In genomic region chr1:1117469-1117831, GRCh38 we compare ENCODE assay signal across 12 cellular contexts. TPM values are rescaled to one million over a fixed set of nuclear protein-coding genes. Genes with fewer than 3 reads are reported as not detected.
DNase-seq lines count a peak whose midpoint lies in the region; ATAC-seq, FAIRE-seq and TF ChIP-seq lines count a peak whose summit lies in the region.
"Had no signal": no experiment of that assay in that cellular context is flagged by ENCODE, and none has a peak within 500 bp of the region (broad histone marks: within the 10 kb centered on the region; RNA-seq: fewer than 3 reads in every experiment).

No MANE protein-coding gene starts in this region.

- H3K4me2 ChIP-seq in K562 (ENCODE audit: insufficient read depth, low read length), result no peak overlapping the region
- H3K4me2 ChIP-seq in neuronal stem cell (ENCODE audit: insufficient read depth, low read length, poor library complexity, severe bottlenecking), result no peak overlapping the region

- H3K79me2 ChIP-seq in K562 (ENCODE audit: control insufficient read depth, insufficient read depth, low read length), result peaks cover 27% of the 10 kb centered on the region

- POLR2A ChIA-PET in K562 (lab: Yijun Ruan, JAX), result interaction anchor here (0.6 kb wide), 1 partner anchor 115 kb away, joined by 3 read pairs; the partner anchor contains the start of gene B3GALT6

- H2BK15ac ChIP-seq in neuronal stem cell (ENCODE audit: low read length), result no peak overlapping the region

- no peak overlapping the region for H4K91ac ChIP-seq in neuronal stem cell (ENCODE audit: low read depth, low read length, poor library complexity)

- H2BK5ac ChIP-seq in neuronal stem cell (ENCODE audit: low read length), result no peak overlapping the region

- H3K23ac ChIP-seq in neuronal stem cell (ENCODE audit: low read depth, low read length, poor library complexity), result peak overlapping the region; percentile 20

- in situ Hi-C loops in KBM-7 (cut with MboI; ENCODE audit: low pct_unique_long_range_greater_than_20kb, low sequenced_read_pairs), result no loop called here
- in situ Hi-C loops in K562 (cut with MboI), result no loop called here

- intact Hi-C loops in K562 (cut with micrococcal nuclease), result loop anchor here (2.0 kb wide), 1 partner anchor 175 kb away; no protein-coding TSS in a partner anchor

- no peaks in the 10 kb centered on the region for H3K79me1 ChIP-seq in neuronal stem cell (ENCODE audit: low read depth, low read length)

- H3K27me3 Mint-ChIP-seq in T-helper 1 cell treated with Interleukin-12 subunit alpha and Interleukin-12 subunit beta and Interleukin-4 antibody, amounts not matched to agents 30 μg/mL and 1 μg/mL, for 36 hours (ENCODE audit: low read depth), result peaks cover 8% of the 10 kb centered on the region

- H3K9ac ChIP-seq in K562 (ENCODE audit: insufficient read depth in 1 of 2, low read depth in 2 of 2, low read length in 2 of 2) (0 out of 4 replicates have a peak overlapping the region, but pooled peaks of 1 of the 2 experiments have one; percentile 32), neuronal stem cell (ENCODE audit: low read depth, low read length, poor library complexity) (no peak overlapping the region)

- peaks cover 11% of the 10 kb centered on the region for H3K9me3 Mint-ChIP-seq in T-helper 1 cell treated with Interleukin-12 subunit alpha and Interleukin-12 subunit beta and Interleukin-4 antibody, amounts not matched to agents 30 μg/mL and 1 μg/mL, for 36 hours

- no peak for TF ChIP-seq RAD21 in K562 (CRISPR knock-in tag; conservative IDR thresholded peaks at IDR 0.05 in 1 of 2, IDR thresholded peaks at IDR 0.05 in 1 of 2)

- no peak for TF ChIP-seq CTCF in K562 (IDR thresholded peaks at IDR 0.05 in 2 of 3, conservative IDR thresholded peaks at IDR 0.05 in 1 of 3; ENCODE audit: insufficient read depth in 2 of 3, low read depth in 1 of 3, low read length in 3 of 3)

- DNase-seq in T-helper 1 cell (no peak), KBM-7 (peak; percentile 43), K562 (ENCODE audit: extremely low read depth in 1 of 4, low spot score in 3 of 4) (no peak), neuronal stem cell (ENCODE audit: low spot score) (no peak), NCI-H510A treated with DMSO at 0.1 percent for 48 hours (lab: John Stamatoyannopoulos, UW) (no peak), HPDE6-E6E7 (ENCODE audit: extremely low spot score) (no peak)
- DNase-seq: NCI-H2107 had no signal

- no peak overlapping the region for H2BK120ac ChIP-seq in neuronal stem cell (ENCODE audit: low read depth, low read length)

- no peak overlapping the region for H3K27ac Mint-ChIP-seq in T-helper 1 cell treated with Interleukin-12 subunit alpha and Interleukin-12 subunit beta and Interleukin-4 antibody, amounts not matched to agents 30 μg/mL and 1 μg/mL, for 36 hours

- no peak overlapping the region for H4K8ac ChIP-seq in neuronal stem cell (ENCODE audit: low read depth, low read length)

- H3K27me3 ChIP-seq in K562 (ENCODE audit: control insufficient read depth in 2 of 2, insufficient read depth in 2 of 2, low read length in 2 of 2) (peaks cover 25 to 40% of the 10 kb centered on the region in 2 experiments; a peak in 4 of 5 replicates), neuronal stem cell (ENCODE audit: control insufficient read depth in 3 of 3, insufficient read depth in 3 of 3, low read depth in 1 of 3, low read length in 3 of 3) (peaks cover 0 to 39% (median 25%) of the 10 kb centered on the region in 3 experiments)
- H3K27me3 ChIP-seq: breast epithelium had no signal

- FAIRE-seq in K562 (lab: Jason Lieb, UNC), result no peak

- H3K4me3 Mint-ChIP-seq in T-helper 1 cell treated with Interleukin-12 subunit alpha and Interleukin-12 subunit beta and Interleukin-4 antibody, amounts not matched to agents 30 μg/mL and 1 μg/mL, for 36 hours, result peak overlapping the region; percentile 34

- H3K9me3 ChIP-seq in K562 (replicated peaks; ENCODE audit: control insufficient read depth, insufficient read depth, low read depth, low read length) (peaks cover 16% of the 10 kb centered on the region), neuronal stem cell (replicated peaks in 1 of 2; ENCODE audit: control insufficient read depth in 2 of 2, insufficient read depth in 1 of 2, low read depth in 1 of 2, low read length in 2 of 2) (peaks cover 10 to 15% of the 10 kb centered on the region in 2 donors)

- H3K4me1 ChIP-seq in K562 (replicated peaks in 1 of 2; ENCODE audit: control insufficient read depth in 2 of 2, insufficient read depth in 2 of 2, low read length in 2 of 2), result peaks cover 0 to 44% of the 10 kb centered on the region in 2 experiments; a peak in 3 of 5 replicates
- peaks cover 3% of the 10 kb centered on the region in 2 donors for H3K4me1 ChIP-seq in neuronal stem cell (ENCODE audit: control insufficient read depth in 2 of 2, insufficient read depth in 1 of 2, low read depth in 1 of 2, low read length in 2 of 2)

- BruUV-seq in K562 (replicated peaks; lab: Mats Ljungman, UMichigan), result no TSS peak

- H3K36me3 Mint-ChIP-seq in T-helper 1 cell treated with Interleukin-12 subunit alpha and Interleukin-12 subunit beta and Interleukin-4 antibody, amounts not matched to agents 30 μg/mL and 1 μg/mL, for 36 hours (ENCODE audit: low read depth), result peaks cover 9% of the 10 kb centered on the region

- H3K27ac ChIP-seq in K562 (ENCODE audit: extremely low read depth, low read depth, low read length), result no peak overlapping the region
- no peak overlapping the region for H3K27ac ChIP-seq in neuronal stem cell (replicated peaks; ENCODE audit: low read length)
- H3K27ac ChIP-seq: breast epithelium had no signal

- no peak overlapping the region for H3K14ac ChIP-seq in neuronal stem cell (ENCODE audit: low read length)

- H3K9me1 ChIP-seq in K562 (ENCODE audit: control insufficient read depth, insufficient read depth, low read length), result no peaks in the 10 kb centered on the region

- CTCF ChIA-PET in K562 (lab: Yijun Ruan, JAX; ENCODE audit: low intra/inter-chr PET ratio), result no interaction called here

- no peak for TF ChIP-seq EP300 in K562 (IDR thresholded peaks at IDR 0.05; ENCODE audit: low read length)

- no peak overlapping the region for H3K4me3 ChIP-seq in K562
- no peak overlapping the region for H3K4me3 ChIP-seq in neuronal stem cell (ENCODE audit: low read length in 2 of 2)

- H3K4ac ChIP-seq in neuronal stem cell (ENCODE audit: low read length), result no peak overlapping the region

- no peak overlapping the region for H2BK12ac ChIP-seq in neuronal stem cell (ENCODE audit: low read length)

- peak overlapping the region; percentile 2 for H2AK5ac ChIP-seq in neuronal stem cell (ENCODE audit: low read depth, low read length)

- no peak overlapping the region for H3K18ac ChIP-seq in neuronal stem cell (ENCODE audit: low read length)

- TF ChIP-seq POLR2A in K562 (conservative IDR thresholded peaks at IDR 0.05), result no peak

- peaks cover 8% of the 10 kb centered on the region for H3K4me1 Mint-ChIP-seq in T-helper 1 cell treated with Interleukin-12 subunit alpha and Interleukin-12 subunit beta and Interleukin-4 antibody, amounts not matched to agents 30 μg/mL and 1 μg/mL, for 36 hours (ENCODE audit: low read depth)

- H2AFZ ChIP-seq in K562 (ENCODE audit: low read depth, low read length) (no peak overlapping the region), neuronal stem cell (ENCODE audit: low read length) (no peak overlapping the region)

- peaks cover 4% of the 10 kb centered on the region; the same call in 1 of the 2 replicates for H4K20me1 ChIP-seq in K562 (replicated peaks; ENCODE audit: control insufficient read depth, insufficient read depth, low read length)

- 56% methylated on average over 18 of the region's 20 CpGs for WGBS in K562 (ENCODE audit: insufficient coverage, low coverage, missing lambda C conversion rate)
- WGBS in neuronal stem cell (ENCODE audit: extremely low coverage in 2 of 2, insufficient read length in 2 of 2, insufficient replicate concordance in 1 of 2), 2 donors, result no CpG with 5 or more reads among the region's 20 CpGs

- ATAC-seq in K562 (no peak), HG03196 (IDR thresholded peaks at IDR 0.05; ENCODE audit: unreplicated experiment) (no peak)

- H3K36me3 ChIP-seq in K562 (ENCODE audit: control insufficient read depth, insufficient read depth, low read length), result peaks cover 13% of the 10 kb centered on the region
- H3K36me3 ChIP-seq in neuronal stem cell (replicated peaks in 1 of 2; ENCODE audit: control insufficient read depth in 2 of 2, insufficient read depth in 2 of 2, low read length in 2 of 2), result peaks cover 8 to 15% of the 10 kb centered on the region in 2 donors
- H3K36me3 ChIP-seq: breast epithelium had no signal

RNA-seq across cellular contexts. Expression of gene C1orf159, which starts 1.6 kb away (rescaled TPM):
- 35.9 and 114 TPM in 2 replicates for total RNA-seq in K562 (2011; cell fraction: chromatin; rRNA removed; ENCODE audit: low replicate concordance)
- total RNA-seq in K562 (2011; cell fraction: nucleolus; rRNA removed), result 121 and 123 TPM in 2 replicates
- total RNA-seq in K562 (2011; cell fraction: nucleoplasm; rRNA removed), result 60.4 and 67.1 TPM in 2 replicates
- 34.0 and 50.2 TPM in 2 replicates for total RNA-seq in K562 (2014; rRNA removed)
- 1.0 and 1.4 TPM in 2 replicates for total RNA-seq in K562 (2014; rRNA removed; fragmentation: Illumina TruSeq; extraction: Trizol)
- 10.6 and 12.2 TPM in 2 replicates for total RNA-seq in K562 (2015; rRNA removed; fragmentation: Illumina TruSeq; extraction: Trizol)
- total RNA-seq in K562 (2021), result 42.3 and 46.4 TPM in 2 replicates
- 13.2 and 23.8 TPM in 2 replicates for polyA plus RNA-seq in K562 (2011; rRNA removed)
- polyA plus RNA-seq in K562 (2011; cell fraction: cytosol; rRNA removed), result 21.2 and 54.5 TPM in 2 replicates
- 125 and 192 TPM in 2 replicates for polyA plus RNA-seq in K562 (2011; cell fraction: nucleus; rRNA removed)
- 23.9 and 32.3 TPM in 2 replicates for polyA plus RNA-seq in K562 (2012)
- 6.3 and 17.8 TPM in 2 replicates for polyA plus RNA-seq in K562 (2014; fragmentation: Illumina TruSeq; extraction: Trizol)
- under 1 TPM; 0.28 to 0.60 TPM for polyA plus RNA-seq in K562 (2014; fragmentation: Nextera tagmentation; extraction: Ambion mirVana)
- polyA plus RNA-seq in K562 (2014; rRNA removed), result 52.8 and 54.9 TPM in 2 replicates
- polyA minus RNA-seq in K562 (2011; rRNA and poly(A)+ RNA removed), result 3.2 and 3.9 TPM in 2 replicates
- 12.4 and 13.6 TPM in 2 replicates for polyA minus RNA-seq in K562 (2011; cell fraction: cytosol; rRNA and poly(A)+ RNA removed)
- 34.3 and 38.5 TPM in 2 replicates for polyA minus RNA-seq in K562 (2011; cell fraction: nucleus; rRNA and poly(A)+ RNA removed)
- 12.3 TPM for polyA plus RNA-seq in neuronal stem cell (2013, experiment 1 of 2)
- polyA plus RNA-seq in neuronal stem cell (2013, experiment 2 of 2), result 11.7 TPM

RNA-seq across cellular contexts. Expression of gene RNF223, which starts 43.3 kb away (rescaled TPM):
- 0.35 TPM in 1 of 2 replicates, not detected in the other for total RNA-seq in K562 (2011; cell fraction: chromatin; rRNA removed; ENCODE audit: low replicate concordance)
- total RNA-seq in K562 (2011; cell fraction: nucleolus; rRNA removed), result 0.17 TPM in 1 of 2 replicates, not detected in the other
- total RNA-seq in K562 (2011; cell fraction: nucleoplasm; rRNA removed), result not detected in 2 replicates
- 0.32 TPM in 1 of 2 replicates, not detected in the other for total RNA-seq in K562 (2014; rRNA removed)
- total RNA-seq in K562 (2014; rRNA removed; fragmentation: Illumina TruSeq; extraction: Trizol), result not detected in 2 replicates
- total RNA-seq in K562 (2015; rRNA removed; fragmentation: Illumina TruSeq; extraction: Trizol), result not detected in 2 replicates
- not detected in 2 replicates for total RNA-seq in K562 (2021)
- 0.04 TPM in 2 replicates for polyA plus RNA-seq in K562 (2011; rRNA removed)
- polyA plus RNA-seq in K562 (2011; cell fraction: cytosol; rRNA removed), result 0.04 and 0.06 TPM in 2 replicates
- 0.06 and 0.07 TPM in 2 replicates for polyA plus RNA-seq in K562 (2011; cell fraction: nucleus; rRNA removed)
- 0.04 and 0.11 TPM in 2 replicates for polyA plus RNA-seq in K562 (2012)
- polyA plus RNA-seq in K562 (2014; fragmentation: Illumina TruSeq; extraction: Trizol), result not detected in 2 replicates
- not detected for polyA plus RNA-seq in K562 (2014; fragmentation: Nextera tagmentation; extraction: Ambion mirVana)
- polyA plus RNA-seq in K562 (2014; rRNA removed), result not detected in 2 replicates
- polyA minus RNA-seq in K562 (2011; rRNA and poly(A)+ RNA removed), result not detected in 2 replicates
- polyA minus RNA-seq in K562 (2011; cell fraction: cytosol; rRNA and poly(A)+ RNA removed), result not detected in 2 replicates
- polyA minus RNA-seq in K562 (2011; cell fraction: nucleus; rRNA and poly(A)+ RNA removed), result 0.13 and 0.22 TPM in 2 replicates
- 0.03 TPM for polyA plus RNA-seq in neuronal stem cell (2013, experiment 1 of 2)
- polyA plus RNA-seq in neuronal stem cell (2013, experiment 2 of 2), result 0.01 TPM
- total RNA-seq: skeletal muscle tissue; T-helper 2 cell treated with Interferon-gamma antibody and Interleukin-4, amounts not matched to agents 100 ng/mL and 5 ng/mL, for 36 hours had no signal

RNA-seq across cellular contexts. Expression of gene TTLL10, which starts 56.2 kb away (rescaled TPM):
- total RNA-seq in K562 (2011; cell fraction: chromatin; rRNA removed; ENCODE audit: low replicate concordance), result 0.21 TPM in 1 of 2 replicates, not detected in the other
- 0.17 TPM in 1 of 2 replicates, not detected in the other for total RNA-seq in K562 (2011; cell fraction: nucleolus; rRNA removed)
- total RNA-seq in K562 (2011; cell fraction: nucleoplasm; rRNA removed), result not detected in 2 replicates
- total RNA-seq in K562 (2014; rRNA removed) (not detected in 2 replicates), K562 (2014; rRNA removed; fragmentation: Illumina TruSeq; extraction: Trizol) (not detected in 2 replicates), K562 (2015; rRNA removed; fragmentation: Illumina TruSeq; extraction: Trizol) (not detected in 2 replicates), K562 (2021) (not detected in 2 replicates)
- polyA plus RNA-seq in K562 (2011; rRNA removed) (not detected in 2 replicates), K562 (2014; fragmentation: Illumina TruSeq; extraction: Trizol) (not detected in 2 replicates), K562 (2014; fragmentation: Nextera tagmentation; extraction: Ambion mirVana) (not detected), K562 (2014; rRNA removed) (not detected in 2 replicates)
- 0.06 TPM in 1 of 2 replicates, not detected in the other for polyA plus RNA-seq in K562 (2011; cell fraction: cytosol; rRNA removed)
- 0.07 and 0.38 TPM in 2 replicates for polyA plus RNA-seq in K562 (2011; cell fraction: nucleus; rRNA removed)
- 0.10 TPM in 1 of 2 replicates, not detected in the other for polyA plus RNA-seq in K562 (2012)
- polyA minus RNA-seq in K562 (2011; rRNA and poly(A)+ RNA removed), result not detected in 2 replicates
- not detected in 2 replicates for polyA minus RNA-seq in K562 (2011; cell fraction: cytosol; rRNA and poly(A)+ RNA removed)
- 0.13 TPM in 1 of 2 replicates, not detected in the other for polyA minus RNA-seq in K562 (2011; cell fraction: nucleus; rRNA and poly(A)+ RNA removed)
- polyA plus RNA-seq in neuronal stem cell (2013, experiment 1 of 2), result 1.3 TPM
- polyA plus RNA-seq in neuronal stem cell (2013, experiment 2 of 2), result 1.3 TPM
- total RNA-seq: skeletal muscle tissue had no signal
